ENCODE assay signal across 21 cellular contexts in genomic region chr11:104619751-104620150, GRCh38.
"Had no signal": no experiment of that assay in that cellular context is flagged by ENCODE, and none has a peak within 500 bp of the region (broad histone marks: within the 10 kb centered on the region; RNA-seq: fewer than 3 reads in every experiment).

No MANE protein-coding gene starts in this region.

- H3K36me3 ChIP-seq: breast epithelium, WERI-Rb-1 had no signal

- H3K4me3 Mint-ChIP-seq: activated CD8-positive, alpha-beta T cell treated with anti-CD3 and anti-CD28 coated beads, Interleukin-2, amount 10 ng/mL, durations not matched to agents 7 days and 5 days; activated naive CD4-positive, alpha-beta T cell treated with anti-CD3 and anti-CD28 coated beads, Interleukin-2, amount 50 U/mL, for 24 hours; activated T-cell treated with anti-CD3 and anti-CD28 coated beads, Interleukin-2, amount 50 U/mL, for 24 hours; activated T-helper 1 cell treated with anti-CD3 and anti-CD28 coated beads, Interleukin-12 subunit alpha, Interleukin-12 subunit beta, Interleukin-2, Interleukin-4 antibody, amounts not matched to agents 30 ng/mL and 10 ng/mL and 1 ng/mL, durations not matched to agents 14 hours and 24 hours and 36 hours had no signal

- H3K27me3 Mint-ChIP-seq: activated naive CD4-positive, alpha-beta T cell treated with anti-CD3 and anti-CD28 coated beads, Interleukin-2, amount 50 U/mL, for 24 hours; activated T-cell treated with anti-CD3 and anti-CD28 coated beads, Interleukin-2, amount 50 U/mL, for 24 hours had no signal

- H3K9me3 Mint-ChIP-seq: activated naive CD4-positive, alpha-beta T cell treated with anti-CD3 and anti-CD28 coated beads, Interleukin-2, amount 50 U/mL, for 24 hours had no signal

- H3K9ac ChIP-seq: KMS-11 had no signal

- H3K27ac ChIP-seq: breast epithelium, KMS-11, WERI-Rb-1 had no signal

- DNase-seq: activated CD4-positive, alpha-beta T cell treated with anti-CD3 and anti-CD28 coated beads for 4 hours; activated CD8-positive, alpha-beta T cell treated with anti-CD3 and anti-CD28 coated beads, Interleukin-2, amount 10 ng/mL, durations not matched to agents 7 days and 5 days; activated effector memory CD4-positive, alpha-beta T cell treated with Interleukin-2 at 50 U/mL for 16 hours; activated naive CD4-positive, alpha-beta T cell; activated T-cell treated with anti-CD3 and anti-CD28 coated beads, Interleukin-2, amount 50 U/mL, for 24 hours; aorta; central memory CD4-positive, alpha-beta T cell; NCI-H1092; NCI-H1417; NCI-H1694; NCI-H2029 treated with DMSO at 0.1 percent for 48 hours; NCI-H345; NCI-H510A treated with DMSO at 0.1 percent for 48 hours; NCI-H69; SHP77 treated with DMSO at 0.1 percent for 48 hours; T-helper 1 cell; WERI-Rb-1 had no signal

- H3K4me2 ChIP-seq: KMS-11 had no signal

- H3K27ac Mint-ChIP-seq: activated CD8-positive, alpha-beta T cell treated with anti-CD3 and anti-CD28 coated beads, Interleukin-2, amount 10 ng/mL, durations not matched to agents 7 days and 5 days; activated naive CD4-positive, alpha-beta T cell treated with anti-CD3 and anti-CD28 coated beads, Interleukin-2, amount 50 U/mL, for 24 hours; activated T-cell treated with anti-CD3 and anti-CD28 coated beads, Interleukin-2, amount 50 U/mL, for 24 hours; activated T-helper 1 cell treated with anti-CD3 and anti-CD28 coated beads, Interleukin-12 subunit alpha, Interleukin-12 subunit beta, Interleukin-2, Interleukin-4 antibody, amounts not matched to agents 30 ng/mL and 10 ng/mL and 1 ng/mL, durations not matched to agents 14 hours and 24 hours and 36 hours had no signal

- H3K4me3 ChIP-seq: breast epithelium had no signal

- ATAC-seq: activated CD8-positive, alpha-beta T cell treated with anti-CD3 and anti-CD28 coated beads, Interleukin-2, amount 10 ng/mL, durations not matched to agents 7 days and 5 days had no signal

- H3K4me1 ChIP-seq: breast epithelium had no signal

- H3K9me3 ChIP-seq: breast epithelium had no signal

- H3K27me3 ChIP-seq: breast epithelium had no signal
